ENCODE assay signal across 17 cellular contexts in genomic region chr17:49914096-49914490, GRCh38. TPM values are rescaled to one million over a fixed set of nuclear protein-coding genes. Genes with fewer than 3 reads are reported as not detected.
DNase-seq lines count a peak whose midpoint lies in the region; TF ChIP-seq lines count a peak whose summit lies in the region.
"Had no signal": no experiment of that assay in that cellular context is flagged by ENCODE, and none has a peak within 500 bp of the region (broad histone marks: within the 10 kb centered on the region; RNA-seq: fewer than 3 reads in every experiment).

No MANE protein-coding gene starts in this region.

- DNase-seq in D341Med (ENCODE audit: low spot score), result peak; percentile 84
- DNase-seq in MG63, result peak; percentile 46
- DNase-seq in NCI-H345 treated with DMSO at 0.1 percent for 48 hours (lab: John Stamatoyannopoulos, UW; ENCODE audit: unreplicated experiment), result peak; percentile 86
- peak; percentile 68 for DNase-seq in glutamatergic neuron
- DNase-seq in DMS53 (lab: John Stamatoyannopoulos, UW), result no peak
- DNase-seq in SK-N-DZ (ENCODE audit: low spot score), result no peak
- DNase-seq in SIG-M5 (lab: John Stamatoyannopoulos, UW), result no peak
- DNase-seq: activated CD4-positive, alpha-beta T cell treated with anti-CD3 and anti-CD28 coated beads, Interleukin-2, amount 10 ng/mL, durations not matched to agents 7 days and 5 days; activated naive CD4-positive, alpha-beta T cell treated with anti-CD3 and anti-CD28 coated beads, Interleukin-2, amount 50 U/mL, for 16 hours; colonic mucosa; Karpas-422; NCI-H446; stimulated activated CD4-positive, alpha-beta T cell treated with anti-CD3 and anti-CD28 coated beads, Interleukin-4, amount 100 ng/mL, for 24 hours; tibial artery had no signal

- H3K36me3 Mint-ChIP-seq in glutamatergic neuron (ENCODE audit: unreplicated experiment), result no peaks in the 10 kb centered on the region

- H3K27ac Mint-ChIP-seq in glutamatergic neuron (ENCODE audit: unreplicated experiment), result peak overlapping the region; percentile 66
- H3K27ac Mint-ChIP-seq: activated CD4-positive, alpha-beta T cell treated with anti-CD3 and anti-CD28 coated beads, Interleukin-2, amount 10 ng/mL, durations not matched to agents 7 days and 5 days; B cell had no signal

- H3K27me3 Mint-ChIP-seq in glutamatergic neuron (ENCODE audit: unreplicated experiment), result peaks cover 26% of the 10 kb centered on the region

- H3K4me3 ChIP-seq in MG63, result no peak overlapping the region
- H3K4me3 ChIP-seq: colonic mucosa, skin epidermis, tibial artery had no signal

- peaks cover 2% of the 10 kb centered on the region for H3K9me3 Mint-ChIP-seq in glutamatergic neuron (ENCODE audit: unreplicated experiment)
- H3K9me3 Mint-ChIP-seq: activated CD4-positive, alpha-beta T cell treated with anti-CD3 and anti-CD28 coated beads, Interleukin-2, amount 10 ng/mL, durations not matched to agents 7 days and 5 days had no signal

- no peak overlapping the region for H3K4me3 Mint-ChIP-seq in glutamatergic neuron (ENCODE audit: unreplicated experiment)
- H3K4me3 Mint-ChIP-seq: activated CD4-positive, alpha-beta T cell treated with anti-CD3 and anti-CD28 coated beads, Interleukin-2, amount 10 ng/mL, durations not matched to agents 7 days and 5 days; B cell had no signal

- no peaks in the 10 kb centered on the region for H3K36me3 ChIP-seq in MG63
- H3K36me3 ChIP-seq: colonic mucosa, tibial artery had no signal

- no peak for TF ChIP-seq CTCF in glutamatergic neuron (IDR thresholded peaks at IDR 0.05; ENCODE audit: partially characterized antibody, unreplicated experiment)

- H3K9me3 ChIP-seq in MG63, result no peaks in the 10 kb centered on the region
- H3K9me3 ChIP-seq: colonic mucosa, tibial artery had no signal

- H3K4me1 Mint-ChIP-seq in glutamatergic neuron (ENCODE audit: low read depth, unreplicated experiment), result peaks cover 12% of the 10 kb centered on the region

- H3K27me3 ChIP-seq in MG63, result no peaks in the 10 kb centered on the region

RNA-seq across cellular contexts. Expression of gene DLX4, which starts 54.9 kb away (rescaled TPM):
- total RNA-seq in MG63 (2014; rRNA removed; shearing (Covaris generic); ENCODE audit: low replicate concordance), result 6.1 and 8.6 TPM in 2 replicates
- 0.29 TPM for total RNA-seq in glutamatergic neuron (ENCODE audit: unreplicated experiment)
- polyA plus RNA-seq in SK-N-DZ (2014; cell fraction: cytosol; rRNA removed), result 0.17 TPM in 1 of 2 replicates, not detected in the other
- polyA plus RNA-seq in SK-N-DZ (2014; cell fraction: nucleus; rRNA removed), result 0.84 and 1.9 TPM in 2 replicates
- total RNA-seq: liver had no signal
- polyA plus RNA-seq: liver had no signal

Comparison
In these comparisons a context has a peak if more than half of its experiments do, and no peak if none do; other contexts are left out.
1. DNase-seq: peak in D341Med (single experiment), MG63 (single experiment), NCI-H345 treated with DMSO at 0.1 percent for 48 hours (single experiment) and glutamatergic neuron (single experiment); none in DMS53 (single experiment), SK-N-DZ (single experiment) and SIG-M5 (single experiment).